32 cellular contexts compared by ENCODE assay signal in the genomic region with DNA sequence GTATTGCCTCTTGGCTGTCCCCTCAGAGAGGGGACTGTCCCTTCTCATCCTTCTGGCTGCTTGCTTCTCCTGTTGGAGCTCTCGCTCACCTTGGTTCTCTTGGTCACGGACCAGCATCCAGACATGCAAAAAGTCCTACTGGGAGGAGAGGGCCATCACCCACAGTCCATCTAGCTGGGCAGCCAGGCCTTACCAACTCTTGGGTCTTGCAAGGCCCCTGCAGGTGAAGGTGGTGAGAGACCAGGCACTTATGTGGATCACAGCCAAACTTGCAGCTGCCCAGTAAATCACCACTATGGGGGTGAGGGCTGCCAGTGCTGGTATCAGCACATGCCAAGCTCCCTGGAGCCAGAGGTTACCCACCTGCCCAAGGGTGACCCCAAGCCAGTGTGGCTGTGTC. TPM values are rescaled to one million over a fixed set of nuclear protein-coding genes. Genes with fewer than 3 reads are reported as not detected.
A peak's percentile ranks its signal among the peaks of the same experiment; 100 is the strongest.
DNase-seq lines count a peak whose midpoint lies in the region; ATAC-seq, FAIRE-seq and TF ChIP-seq lines count a peak whose summit lies in the region.
"Had no signal": no experiment of that assay in that cellular context is flagged by ENCODE, and none has a peak within 500 bp of the region (broad histone marks: within the 10 kb centered on the region; RNA-seq: fewer than 3 reads in every experiment).

No MANE protein-coding gene starts in this region.

- no peaks in the 10 kb centered on the region for H3K4me1 ChIP-seq in spleen
- H3K4me1 ChIP-seq: BE2C, HAP-1 had no signal

- intact Hi-C loops in spleen (cut with DNase I; ENCODE audit: low total_unique reads) = no loop called here

- peaks cover 0 to 32% (median 23%) of the 10 kb centered on the region in 8 donors for H3K9me3 ChIP-seq in spleen
- H3K9me3 ChIP-seq: BE2C, HAP-1 had no signal

- H3K27me3 Mint-ChIP-seq in activated CD8-positive, alpha-beta memory T cell treated with anti-CD3 and anti-CD28 coated beads, Interleukin-2, amount 10 ng/mL, durations not matched to agents 7 days and 5 days = no peaks in the 10 kb centered on the region
- H3K27me3 Mint-ChIP-seq: CD8-positive, alpha-beta memory T cell had no signal

- H3K4me3 ChIP-seq in bronchial epithelial cell (ENCODE audit: low read depth, low read length) (no peak overlapping the region), spleen (no peak overlapping the region)
- H3K4me3 ChIP-seq: GM12878, GM23338, HAP-1, K562 had no signal

- H3K27me3 ChIP-seq in bronchial epithelial cell (ENCODE audit: control insufficient read depth, insufficient read depth, low read length) (no peaks in the 10 kb centered on the region), spleen (replicated peaks in 1 of 7) (no peaks in the 10 kb centered on the region)
- H3K27me3 ChIP-seq: BE2C had no signal

- WGBS in spleen, 5 donors = 95 to 100% (median 98%) methylated on average over 1 to 2 of the region's 2 CpGs

- peaks cover 4% of the 10 kb centered on the region for H3K4me1 Mint-ChIP-seq in activated CD8-positive, alpha-beta memory T cell treated with anti-CD3 and anti-CD28 coated beads, Interleukin-2, amount 10 ng/mL, durations not matched to agents 7 days and 5 days
- H3K4me1 Mint-ChIP-seq: CD14-positive monocyte; CD8-positive, alpha-beta memory T cell; GM23338 had no signal

- FAIRE-seq in bronchial epithelial cell (lab: Jason Lieb, UNC) = peak; percentile 55
- FAIRE-seq: GM12878, K562 had no signal

- CTCF ChIA-PET in activated CD8-positive, alpha-beta memory T cell treated with anti-CD3 and anti-CD28 coated beads, Interleukin-2, amount 10 ng/mL, durations not matched to agents 7 days and 5 days (lab: Charles Lee) = no interaction called here

- ATAC-seq in activated CD8-positive, alpha-beta memory T cell treated with anti-CD3 and anti-CD28 coated beads, Interleukin-2, amount 10 ng/mL, durations not matched to agents 7 days and 5 days = no peak
- ATAC-seq in left lobe of liver = peak; percentile 8
- ATAC-seq in HG03175 (IDR thresholded peaks at IDR 0.05; ENCODE audit: unreplicated experiment) = no peak
- ATAC-seq in HG02642 (IDR thresholded peaks at IDR 0.05; ENCODE audit: poor library complexity, unreplicated experiment) = no peak
- ATAC-seq: GM12878, GM23338, K562, PC-3 had no signal

- DNase-seq in activated CD8-positive, alpha-beta memory T cell treated with anti-CD3 and anti-CD28 coated beads, Interleukin-2, amount 10 ng/mL, durations not matched to agents 7 days and 5 days = peak; percentile 28
- no peak for DNase-seq in activated CD8-positive, alpha-beta memory T cell treated with anti-CD3 and anti-CD28 coated beads, Interleukin-2, amount 50 U/mL, for 4 hours
- no peak for DNase-seq in bronchial epithelial cell (ENCODE audit: low read depth)
- no peak for DNase-seq in left lobe of liver (ENCODE audit: low spot score)
- DNase-seq in spleen = peak; percentile 42
- no peak for DNase-seq in NCI-H748 (lab: John Stamatoyannopoulos, UW; ENCODE audit: unreplicated experiment)
- DNase-seq: 8988T; ACHN; BE2C; CD8-positive, alpha-beta memory T cell; DMS 273 treated with DMSO at 0.1 percent for 48 hours; DMS79; EL; GDM1; HFFc6; Kasumi-1; NCI-H1092 treated with DMSO at 0.1 percent for 48 hours; NCI-H1436; NCI-H187 treated with DMSO at 0.1 percent for 48 hours; NCI-H2107; NCI-H446; NCI-H524 treated with DMSO at 0.1 percent for 48 hours; NCI-H82; NK-92 treated with Interleukin-12 subunit alpha and Interleukin-12 subunit beta, amount 100 ng/mL, for 24 hours; PC-3 had no signal

- TF ChIP-seq CTCF in bronchial epithelial cell (IDR thresholded peaks at IDR 0.05; ENCODE audit: insufficient read depth, low read length, severe bottlenecking) (no peak), spleen (IDR thresholded peaks at IDR 0.05 in 8 of 11, conservative IDR thresholded peaks at IDR 0.05 in 3 of 11) (no peak)

- H3K27ac Mint-ChIP-seq in activated CD8-positive, alpha-beta memory T cell treated with anti-CD3 and anti-CD28 coated beads, Interleukin-2, amount 10 ng/mL, durations not matched to agents 7 days and 5 days = no peak overlapping the region
- H3K27ac Mint-ChIP-seq: CD14-positive monocyte, GM23338, HFFc6 had no signal

- H3K36me3 Mint-ChIP-seq in activated CD8-positive, alpha-beta memory T cell treated with anti-CD3 and anti-CD28 coated beads, Interleukin-2, amount 10 ng/mL, durations not matched to agents 7 days and 5 days = peaks cover 7% of the 10 kb centered on the region

- H3K36me3 ChIP-seq in bronchial epithelial cell (ENCODE audit: control insufficient read depth, insufficient read depth, low read length) (no peaks in the 10 kb centered on the region), spleen (peaks cover 0 to 67% (median 6%) of the 10 kb centered on the region in 6 donors)
- H3K36me3 ChIP-seq: BE2C, HAP-1 had no signal

- H3K27ac ChIP-seq in spleen = no peak overlapping the region

- H3K9me3 Mint-ChIP-seq in activated CD8-positive, alpha-beta memory T cell treated with anti-CD3 and anti-CD28 coated beads, Interleukin-2, amount 10 ng/mL, durations not matched to agents 7 days and 5 days (ENCODE audit: low read depth) = peaks cover 4% of the 10 kb centered on the region

- no peak for TF ChIP-seq POLR2A in spleen (IDR thresholded peaks at IDR 0.05)

- no peak overlapping the region for H3K4me3 Mint-ChIP-seq in activated CD8-positive, alpha-beta memory T cell treated with anti-CD3 and anti-CD28 coated beads, Interleukin-2, amount 10 ng/mL, durations not matched to agents 7 days and 5 days
- H3K4me3 Mint-ChIP-seq: CD14-positive monocyte; CD8-positive, alpha-beta memory T cell; GM23338; HFFc6 had no signal

RNA-seq across cellular contexts. Expression of gene KCNQ1OT1, which starts 36.3 kb away (rescaled TPM):
- total RNA-seq in activated CD8-positive, alpha-beta memory T cell treated with anti-CD3 and anti-CD28 coated beads, Interleukin-2, amount 10 ng/mL, durations not matched to agents 7 days and 5 days = under 1 TPM; 0.33 to 0.44 TPM
- total RNA-seq in bronchial epithelial cell = 0.53 and 0.64 TPM in 2 replicates
- total RNA-seq in left lobe of liver = 1.2 TPM
- 1 to 10 TPM in 6 of 7 donors, under 1 TPM in 1; 0.87 to 3.1 (median 2.1) TPM for total RNA-seq in spleen
- polyA plus RNA-seq in spleen = under 1 TPM; 0.02 to 0.16 (median 0.02) TPM

Comparison
In these comparisons a context has a peak if more than half of its experiments do, and no peak if none do; other contexts are left out.
1. DNase-seq: peak in activated CD8-positive, alpha-beta memory T cell treated with anti-CD3 and anti-CD28 coated beads, Interleukin-2, amount 10 ng/mL, durations not matched to agents 7 days and 5 days (single experiment) and spleen (single experiment); none in activated CD8-positive, alpha-beta memory T cell treated with anti-CD3 and anti-CD28 coated beads, Interleukin-2, amount 50 U/mL, for 4 hours (single experiment), bronchial epithelial cell (single experiment), left lobe of liver (single experiment) and NCI-H748 (single experiment).